Comparison of ENCODE assay signal across 19 cellular contexts in genomic region chr18:59916746-59917145, GRCh38. TPM values are rescaled to one million over a fixed set of nuclear protein-coding genes. Genes with fewer than 3 reads are reported as not detected.
DNase-seq lines count a peak whose midpoint lies in the region; ATAC-seq, FAIRE-seq and TF ChIP-seq lines count a peak whose summit lies in the region.
"Had no signal": no experiment of that assay in that cellular context is flagged by ENCODE, and none has a peak within 500 bp of the region (broad histone marks: within the 10 kb centered on the region; RNA-seq: fewer than 3 reads in every experiment).

No MANE protein-coding gene starts in this region.

- no peaks in the 10 kb centered on the region for H3K9me1 ChIP-seq in keratinocyte (ENCODE audit: control insufficient read depth, extremely low read depth, insufficient read depth, low read length)

- dilution Hi-C loops in keratinocyte (cut with MboI; ENCODE audit: extremely low pct_ligation_motif_present, low sequenced_read_pairs): no loop called here

- FAIRE-seq in GM19239 (lab: Jason Lieb, UNC): peak; percentile 18
- FAIRE-seq in keratinocyte (lab: Jason Lieb, UNC): no peak
- FAIRE-seq: H1, HTR-8/SVneo had no signal

- no peak overlapping the region for H3K4me3 ChIP-seq in BLaER1 treated with 17β-estradiol and CSF1 and Interleukin-3, amounts not matched to agents 10 nM and 100 nM
- H3K4me3 ChIP-seq in OCI-LY3 (ENCODE audit: low read length) (no peak overlapping the region), keratinocyte (ENCODE audit: control insufficient read depth in 2 of 3, extremely low read depth in 1 of 3, insufficient read depth in 2 of 3, low read depth in 1 of 3, low read length in 3 of 3) (no peak overlapping the region)

- TF ChIP-seq CTCF in OCI-LY3 (IDR thresholded peaks at IDR 0.05; ENCODE audit: low read depth, low read length) (peak; percentile 23), keratinocyte (optimal IDR thresholded peaks at IDR 0.05 in 1 of 3, IDR thresholded peaks at IDR 0.05 in 1 of 3, conservative IDR thresholded peaks at IDR 0.05 in 1 of 3; ENCODE audit: extremely low read depth in 1 of 3, insufficient read depth in 2 of 3, low read length in 3 of 3) (no peak)

- H3K79me2 ChIP-seq in OCI-LY3 (ENCODE audit: low read length): no peaks in the 10 kb centered on the region
- no peaks in the 10 kb centered on the region for H3K79me2 ChIP-seq in keratinocyte (ENCODE audit: control insufficient read depth, insufficient read depth, low read length)

- no peak overlapping the region for H2AFZ ChIP-seq in OCI-LY3 (ENCODE audit: low read depth, low read length)
- no peak overlapping the region for H2AFZ ChIP-seq in keratinocyte (ENCODE audit: control insufficient read depth, low read length)

- H3K9me3 ChIP-seq in BLaER1 treated with 17β-estradiol and CSF1 and Interleukin-3, amounts not matched to agents 10 nM and 100 nM (replicated peaks in 1 of 11): peaks cover 5 to 15% (median 12%) of the 10 kb centered on the region in 11 experiments; a peak in 20 of 22 replicates
- H3K9me3 ChIP-seq in OCI-LY3 (ENCODE audit: insufficient read depth, low read length): peaks cover 8% of the 10 kb centered on the region; the same call in 1 of the 2 replicates
- no peaks in the 10 kb centered on the region for H3K9me3 ChIP-seq in keratinocyte (ENCODE audit: control insufficient read depth, low read depth, low read length)

- H3K36me3 ChIP-seq in BLaER1 treated with 17β-estradiol and CSF1 and Interleukin-3, amounts not matched to agents 10 nM and 100 nM: no peaks in the 10 kb centered on the region
- H3K36me3 ChIP-seq in OCI-LY3 (replicated peaks; ENCODE audit: low read depth, low read length) (peaks cover 7% of the 10 kb centered on the region), keratinocyte (ENCODE audit: control insufficient read depth in 2 of 2, extremely low read depth in 1 of 2, insufficient read depth in 2 of 2, low read length in 2 of 2) (no peaks in the 10 kb centered on the region)

- peaks cover 49 to 77% (median 67%) of the 10 kb centered on the region in 10 experiments for H3K4me1 ChIP-seq in BLaER1 treated with 17β-estradiol and CSF1 and Interleukin-3, amounts not matched to agents 10 nM and 100 nM
- peaks cover 55% of the 10 kb centered on the region for H3K4me1 ChIP-seq in OCI-LY3 (ENCODE audit: low read length)
- H3K4me1 ChIP-seq in keratinocyte (ENCODE audit: control insufficient read depth, extremely low read depth, insufficient read depth, low read length): peaks cover 29% of the 10 kb centered on the region

- no peaks in the 10 kb centered on the region for H4K20me1 ChIP-seq in BLaER1 treated with 17β-estradiol and CSF1 and Interleukin-3, amounts not matched to agents 10 nM and 100 nM
- no peaks in the 10 kb centered on the region for H4K20me1 ChIP-seq in OCI-LY3 (ENCODE audit: insufficient read depth, low read length)
- H4K20me1 ChIP-seq in keratinocyte (ENCODE audit: control insufficient read depth, extremely low read depth, insufficient read depth, low read length): no peaks in the 10 kb centered on the region

- peak overlapping the region in 6 of 11 experiments; percentile 65 to 81 (median 74); a peak in 8 of 22 replicates for H3K9ac ChIP-seq in BLaER1 treated with 17β-estradiol and CSF1 and Interleukin-3, amounts not matched to agents 10 nM and 100 nM
- H3K9ac ChIP-seq in OCI-LY3 (ENCODE audit: low read length): no peak overlapping the region; the same call in 1 of the 2 replicates
- no peak overlapping the region for H3K9ac ChIP-seq in keratinocyte (ENCODE audit: control insufficient read depth, extremely low read depth, insufficient read depth, low read length)

- ATAC-seq in SK-N-SH treated with all-trans-retinoic acid at 6 μM for 48 hours: no peak

- no peak for DNase-seq in GM19239 (ENCODE audit: insufficient read length, low spot score)
- no peak for DNase-seq in keratinocyte (ENCODE audit: low read depth, low spot score)
- no peak for DNase-seq in hippocampal formation (lab: John Stamatoyannopoulos, UW)
- no peak for DNase-seq in stimulated activated CD4-positive, alpha-beta T cell treated with anti-CD3 and anti-CD28 coated beads, Interleukin-12 subunit alpha, Interleukin-12 subunit beta, amount 100 ng/mL, for 4 hours
- DNase-seq: EL, HFFc6, Karpas-422, MM.1S, NCI-H1092 treated with DMSO at 0.1 percent for 48 hours, NCI-H2081, NCI-H446, NCI-H774, SW 1271, T-helper 2 cell had no signal

- peak overlapping the region in 9 of 11 experiments; percentile 82 to 95 (median 88); a peak in 18 of 22 replicates for H3K27ac ChIP-seq in BLaER1 treated with 17β-estradiol and CSF1 and Interleukin-3, amounts not matched to agents 10 nM and 100 nM
- H3K27ac ChIP-seq in OCI-LY3 (ENCODE audit: low read length) (peak overlapping the region; percentile 67; the same call in 1 of the 2 replicates), keratinocyte (ENCODE audit: control insufficient read depth, insufficient read depth, low read length) (peak overlapping the region; percentile 54)

- no peaks in the 10 kb centered on the region for H3K27me3 ChIP-seq in BLaER1 treated with 17β-estradiol and CSF1 and Interleukin-3, amounts not matched to agents 10 nM and 100 nM
- H3K27me3 ChIP-seq in OCI-LY3 (ENCODE audit: low read depth, low read length) (no peaks in the 10 kb centered on the region), keratinocyte (ENCODE audit: control insufficient read depth, extremely low read depth, insufficient read depth, low read length) (no peaks in the 10 kb centered on the region)

- H3K4me2 ChIP-seq in BLaER1 treated with 17β-estradiol and CSF1 and Interleukin-3, amounts not matched to agents 10 nM and 100 nM: peak overlapping the region in 10 of 11 experiments; percentile 58 to 93 (median 84); a peak in 20 of 22 replicates
- H3K4me2 ChIP-seq in OCI-LY3 (ENCODE audit: low read length) (peak overlapping the region; percentile 79; the same call in 1 of the 2 replicates), keratinocyte (ENCODE audit: control insufficient read depth, extremely low read depth, insufficient read depth, low read depth, low read length) (peak overlapping the region; percentile 65)

TF ChIP-seq in SK-N-SH treated with all-trans-retinoic acid at 6 μM for 48 hours, 23 proteins besides CTCF, POLR2A, EP300 and RAD21:
- no peak for TF ChIP-seq ZFP30 (CRISPR knock-in tag; IDR thresholded peaks at IDR 0.05)
- no peak for TF ChIP-seq ZNF565 (CRISPR knock-in tag; conservative IDR thresholded peaks at IDR 0.05; ENCODE audit: low read depth)
- no peak for TF ChIP-seq CSDC2 (CRISPR knock-in tag; IDR thresholded peaks at IDR 0.05)
- no peak for TF ChIP-seq RARB (CRISPR knock-in tag; IDR thresholded peaks at IDR 0.05)
- no peak for TF ChIP-seq PATZ1 (CRISPR knock-in tag; IDR thresholded peaks at IDR 0.05; ENCODE audit: borderline replicate concordance)
TF ChIP-seq in SK-N-SH treated with all-trans-retinoic acid at 6 μM for 48 hours: peak in this region for 0.

RNA-seq across cellular contexts. Expression of gene PMAIP1, which starts 16.9 kb away (rescaled TPM):
- 24.1 to 49.1 TPM (median 31.8 TPM) in 3 replicates for polyA plus RNA-seq in keratinocyte
- 38.1 TPM for polyA plus RNA-seq in keratinocyte (2011; ENCODE audit: low read depth)
- polyA plus RNA-seq in keratinocyte (2011; cell fraction: cytosol; rRNA removed): 21.5 and 27.2 TPM in 2 replicates
- polyA plus RNA-seq in keratinocyte (2011; cell fraction: nucleus; rRNA removed): 42.2 and 47.9 TPM in 2 replicates
- 25.9 and 53.6 TPM in 2 replicates for polyA plus RNA-seq in keratinocyte (2012; ENCODE audit: low replicate concordance)
- 3.7 to 11.4 TPM (median 10.4 TPM) in 3 replicates for polyA minus RNA-seq in keratinocyte
- 23.8 TPM for polyA minus RNA-seq in keratinocyte (2011; cell fraction: cytosol; rRNA and poly(A)+ RNA removed)
- 23.4 and 28.2 TPM in 2 replicates for polyA minus RNA-seq in keratinocyte (2011; cell fraction: nucleus; rRNA and poly(A)+ RNA removed)

Comparison
In these comparisons a context has a peak if more than half of its experiments do, and no peak if none do; other contexts are left out.
1. H3K9ac ChIP-seq: peak in BLaER1 treated with 17β-estradiol and CSF1 and Interleukin-3, amounts not matched to agents 10 nM and 100 nM (6 of 11); none in OCI-LY3 (single experiment) and keratinocyte (single experiment).
2. Peak in every context shown above with its lines, with median percentiles within 50 percentile points of each other: H3K27ac ChIP-seq and H3K4me2 ChIP-seq.